Comparison of ENCODE assay signal across 1 cellular context in genomic region chr9:36213387-36213786, GRCh38.
TF ChIP-seq lines count a peak whose summit lies in the region.

No MANE protein-coding gene starts in this region.

TF ChIP-seq in endothelial cell of umbilical vein, 7 proteins besides CTCF, POLR2A, EP300 and RAD21:
- TF ChIP-seq JUN (IDR thresholded peaks at IDR 0.05; ENCODE audit: borderline replicate concordance, insufficient read depth, insufficient read length, low read depth), result no peak
- no peak for TF ChIP-seq EZH2 (IDR thresholded peaks at IDR 0.05; ENCODE audit: borderline replicate concordance, low read depth, low read length, severe bottlenecking)
- no peak for TF ChIP-seq POLR2AphosphoS5 (IDR thresholded peaks at IDR 0.05; ENCODE audit: insufficient read depth, low read depth, low read length)
- no peak for TF ChIP-seq MAX (IDR thresholded peaks at IDR 0.05; ENCODE audit: insufficient read depth, insufficient read length)
- no peak for TF ChIP-seq MYC (IDR thresholded peaks at IDR 0.05; ENCODE audit: low read depth, low read length)
- TF ChIP-seq FOS (IDR thresholded peaks at IDR 0.05; ENCODE audit: borderline replicate concordance, insufficient read depth, low read length), result no peak
- TF ChIP-seq GATA2 (IDR thresholded peaks at IDR 0.05; ENCODE audit: insufficient read depth, insufficient read length, low read depth, low read length), result no peak
